In genomic region chr12:54000105-54000773, GRCh38 we compare ENCODE assay signal across 8 cellular contexts. TPM values are rescaled to one million over a fixed set of nuclear protein-coding genes. Genes with fewer than 3 reads are reported as not detected.
A peak's percentile ranks its signal among the peaks of the same experiment; 100 is the strongest.
DNase-seq lines count a peak whose midpoint lies in the region; TF ChIP-seq lines count a peak whose summit lies in the region.

Gene HOXC9, plus strand, starts transcription at chr12:54000161. Its CDS starts 28 bp downstream, at chr12:54000189.

- H3K9me3 ChIP-seq in CD8-positive, alpha-beta memory T cell (ENCODE audit: low read length), result no peaks in the 10 kb centered on the region

- peaks cover 91% of the 10 kb centered on the region for H3K27me3 ChIP-seq in CD8-positive, alpha-beta memory T cell (ENCODE audit: insufficient read depth, low read length, poor library complexity, severe bottlenecking)

- peak within 1 kb of the TSS; percentile 26 for H3K4me3 ChIP-seq in CD8-positive, alpha-beta memory T cell (ENCODE audit: low read length)
- H3K4me3 ChIP-seq in NB4 (ENCODE audit: low read depth, low read length), result peak within 1 kb of the TSS; percentile 71

- H3K4me1 Mint-ChIP-seq in CD8-positive, alpha-beta memory T cell, result peaks cover 23 to 49% (median 25%) of the 10 kb centered on the region in 3 donors
- H3K4me1 Mint-ChIP-seq in endothelial cell (ENCODE audit: unreplicated experiment) (peaks cover 9% of the 10 kb centered on the region), osteocyte (ENCODE audit: unreplicated experiment) (peaks cover 20% of the 10 kb centered on the region)

- H3K4me3 Mint-ChIP-seq in CD8-positive, alpha-beta memory T cell, result peak within 1 kb of the TSS; percentile 32 to 65 (median 51)
- peak within 1 kb of the TSS; percentile 67 for H3K4me3 Mint-ChIP-seq in endothelial cell (ENCODE audit: unreplicated experiment)
- peak within 1 kb of the TSS; percentile 32 for H3K4me3 Mint-ChIP-seq in osteocyte (ENCODE audit: unreplicated experiment)

- TF ChIP-seq CTCF in NB4 (IDR thresholded peaks at IDR 0.05; ENCODE audit: low read depth, low read length) (no peak), endothelial cell (IDR thresholded peaks at IDR 0.05; ENCODE audit: unreplicated experiment) (no peak), osteocyte (IDR thresholded peaks at IDR 0.05) (no peak)

- POLR2A ChIA-PET in CD8-positive, alpha-beta memory T cell (lab: Charles Lee), result interaction anchor here (1.2 kb wide), 1 partner anchor 191 kb away, joined by 5 read pairs; no protein-coding TSS in a partner anchor

- no peak for TF ChIP-seq POLR2A in NB4 (IDR thresholded peaks at IDR 0.05; ENCODE audit: extremely low read depth, insufficient read length)

- no peaks in the 10 kb centered on the region for H3K36me3 Mint-ChIP-seq in CD8-positive, alpha-beta memory T cell
- H3K36me3 Mint-ChIP-seq in endothelial cell (ENCODE audit: low read depth, unreplicated experiment) (no peaks in the 10 kb centered on the region), osteocyte (ENCODE audit: unreplicated experiment) (no peaks in the 10 kb centered on the region)

- peaks cover 0 to 2% (median 0%) of the 10 kb centered on the region in 5 donors for H3K9me3 Mint-ChIP-seq in CD8-positive, alpha-beta memory T cell
- H3K9me3 Mint-ChIP-seq in endothelial cell (ENCODE audit: unreplicated experiment) (no peaks in the 10 kb centered on the region), osteocyte (ENCODE audit: unreplicated experiment) (no peaks in the 10 kb centered on the region)

- H3K27me3 Mint-ChIP-seq in CD8-positive, alpha-beta memory T cell, result peaks cover 89 to 94% of the 10 kb centered on the region in 2 donors
- H3K27me3 Mint-ChIP-seq in endothelial cell (ENCODE audit: unreplicated experiment) (peaks cover 30% of the 10 kb centered on the region), osteocyte (ENCODE audit: unreplicated experiment) (peaks cover 97% of the 10 kb centered on the region)

- no peak for DNase-seq in CD8-positive, alpha-beta memory T cell
- peak; percentile 56 for DNase-seq in NB4 (ENCODE audit: low read depth)
- DNase-seq in endothelial cell (ENCODE audit: low spot score), result no peak
- DNase-seq in osteocyte (ENCODE audit: extremely low spot score, unreplicated experiment), result no peak
- no peak for DNase-seq in NCI-H345 (lab: John Stamatoyannopoulos, UW)
- DNase-seq in amniotic stem cell (lab: John Stamatoyannopoulos, UW), result no peak
- DNase-seq in ureter (ENCODE audit: low spot score), result no peak
- DNase-seq in DMS 273 treated with DMSO at 0.1 percent for 48 hours (lab: John Stamatoyannopoulos, UW), result no peak

- CTCF ChIA-PET in CD8-positive, alpha-beta memory T cell (lab: Charles Lee), result interaction anchor here (0.6 to 15.2 kb wide), 8 partner anchors 9 to 216 kb away, joined by 3 to 216 read pairs (median 3); partner anchors contain the start of gene HOXC8

- H3K4me1 ChIP-seq in CD8-positive, alpha-beta memory T cell (ENCODE audit: insufficient read depth, low read length), result peaks cover 35% of the 10 kb centered on the region

- H3K27ac Mint-ChIP-seq in CD8-positive, alpha-beta memory T cell, result peak within 1 kb of the TSS in 2 of 8 donors; percentile 34 to 78
- H3K27ac Mint-ChIP-seq in endothelial cell (ENCODE audit: unreplicated experiment) (no peak within 1 kb of the TSS), osteocyte (ENCODE audit: unreplicated experiment) (no peak within 1 kb of the TSS)

- no peaks in the 10 kb centered on the region for H3K36me3 ChIP-seq in CD8-positive, alpha-beta memory T cell (ENCODE audit: insufficient read depth, low read length)

- peak within 1 kb of the TSS; percentile 65 for H3K27ac ChIP-seq in CD8-positive, alpha-beta memory T cell (ENCODE audit: low read depth, low read length)

RNA-seq across cellular contexts. Expression of gene HOXC9, which starts in this region (rescaled TPM):
- not detected for total RNA-seq in CD8-positive, alpha-beta memory T cell
- polyA plus RNA-seq in CD8-positive, alpha-beta memory T cell, result not detected
- 0.28 TPM for total RNA-seq in endothelial cell (ENCODE audit: unreplicated experiment)
- total RNA-seq in osteocyte, result not detected in 2 replicates
- 1.7 TPM for total RNA-seq in ureter
